ENCODE assay signal across 8 cellular contexts in genomic region chr5:33403187-33403586, GRCh38.
"Had no signal": no experiment of that assay in that cellular context is flagged by ENCODE, and none has a peak within 500 bp of the region (broad histone marks: within the 10 kb centered on the region; RNA-seq: fewer than 3 reads in every experiment).

No MANE protein-coding gene starts in this region.

- FAIRE-seq: HepG2 had no signal

- H3K27ac ChIP-seq: GM23248, HL-60 had no signal

- ATAC-seq: HCT116, HepG2 had no signal

- H3K9ac ChIP-seq: GM23248 had no signal

- DNase-seq: GM23248, GOT3, H7, KG1 had no signal

- H3K4me3 ChIP-seq: GM23248, HAP-1 had no signal

- H2AFZ ChIP-seq: GM23248 had no signal

- H3K36me3 ChIP-seq: HAP-1 had no signal

- H3K9me3 ChIP-seq: HAP-1 had no signal

- H3K4me1 ChIP-seq: HAP-1 had no signal
